ENCODE assay signal across 14 cellular contexts in genomic region chr16:73060216-73060615, GRCh38. TPM values are rescaled to one million over a fixed set of nuclear protein-coding genes. Genes with fewer than 3 reads are reported as not detected.
A peak's percentile ranks its signal among the peaks of the same experiment; 100 is the strongest.
DNase-seq lines count a peak whose midpoint lies in the region; ATAC-seq and TF ChIP-seq lines count a peak whose summit lies in the region.
"Had no signal": no experiment of that assay in that cellular context is flagged by ENCODE, and none has a peak within 500 bp of the region (broad histone marks: within the 10 kb centered on the region; RNA-seq: fewer than 3 reads in every experiment).

No MANE protein-coding gene starts in this region.

- H3K27me3 ChIP-seq in AG04450 (ENCODE audit: control insufficient read depth, insufficient read depth, low read length) = no peaks in the 10 kb centered on the region
- peaks cover 0 to 47% (median 13%) of the 10 kb centered on the region in 4 donors for H3K27me3 ChIP-seq in esophagus squamous epithelium

- H3K4me1 ChIP-seq in esophagus squamous epithelium = peaks cover 18 to 59% (median 23%) of the 10 kb centered on the region in 3 donors

- CTCF ChIA-PET in AG04450 (lab: Charles Lee) = interaction anchor here (0.7 to 4.3 kb wide), 4 partner anchors 136 to 818 kb away, joined by 4 to 38 read pairs (median 8); no protein-coding TSS in a partner anchor

- peaks cover 52% of the 10 kb centered on the region for H3K4me1 Mint-ChIP-seq in progenitor cell of endocrine pancreas (ENCODE audit: low read depth)

- POLR2A ChIA-PET in AG04450 (lab: Yijun Ruan, JAX) = interaction anchor here (0.6 to 0.7 kb wide), 3 partner anchors 10 to 142 kb away, joined by 3 to 8 read pairs (median 3); no protein-coding TSS in a partner anchor

- WGBS in esophagus squamous epithelium, 2 donors = 80 to 85% methylated on average over 7 of the region's 7 CpGs

- H3K27ac ChIP-seq in AG04450 (ENCODE audit: low read depth, low read length) (no peak overlapping the region), esophagus squamous epithelium (peak overlapping the region in 3 of 4 donors; percentile 51 to 96 (median 89))
- H3K27ac ChIP-seq: C4-2B had no signal

- H3K4me3 Mint-ChIP-seq in progenitor cell of endocrine pancreas (ENCODE audit: low read depth) = no peak overlapping the region

- H3K4me3 ChIP-seq in AG04450 (ENCODE audit: low read depth, low read length) (peak overlapping the region; percentile 72), esophagus squamous epithelium (peak overlapping the region in 1 of 4 donors; percentile 88)

- no peak for ATAC-seq in HG02623 (IDR thresholded peaks at IDR 0.05; ENCODE audit: unreplicated experiment)

- H3K9me3 ChIP-seq in AG04450 (ENCODE audit: control insufficient read depth, insufficient read depth, low read length) = no peaks in the 10 kb centered on the region; the same call in 1 of the 2 replicates
- H3K9me3 ChIP-seq in esophagus squamous epithelium = no peaks in the 10 kb centered on the region

- no peaks in the 10 kb centered on the region for H3K36me3 ChIP-seq in esophagus squamous epithelium

- peaks cover 56% of the 10 kb centered on the region for H3K27me3 Mint-ChIP-seq in progenitor cell of endocrine pancreas

- H3K9me3 Mint-ChIP-seq in progenitor cell of endocrine pancreas (ENCODE audit: low read depth) = no peaks in the 10 kb centered on the region
- H3K9me3 Mint-ChIP-seq: activated naive CD4-positive, alpha-beta T cell treated with anti-CD3 and anti-CD28 coated beads, Interleukin-2, amount 50 U/mL, for 24 hours; stimulated activated naive CD8-positive, alpha-beta T cell treated with anti-CD3 and anti-CD28 coated beads, Interleukin-15, Interleukin-2, amounts not matched to agents 100 ng/mL and 50 ng/mL, for 24 hours had no signal

- no peak for TF ChIP-seq POLR2A in esophagus squamous epithelium (IDR thresholded peaks at IDR 0.05)

- peak overlapping the region; percentile 67 for H3K27ac Mint-ChIP-seq in progenitor cell of endocrine pancreas
- H3K27ac Mint-ChIP-seq: activated naive CD4-positive, alpha-beta T cell treated with anti-CD3 and anti-CD28 coated beads, Interleukin-2, amount 50 U/mL, for 24 hours; stimulated activated naive CD8-positive, alpha-beta T cell treated with anti-CD3 and anti-CD28 coated beads, Interleukin-15, Interleukin-2, amounts not matched to agents 100 ng/mL and 50 ng/mL, for 24 hours had no signal

- DNase-seq in AG04450 (ENCODE audit: low read depth, low spot score) (no peak), NCI-H526 treated with DMSO at 0.1 percent for 48 hours (lab: John Stamatoyannopoulos, UW) (peak; percentile 40), esophagus squamous epithelium (lab: John Stamatoyannopoulos, UW) (no peak), progenitor cell of endocrine pancreas (ENCODE audit: low spot score, unreplicated experiment) (no peak), NK-92 (lab: John Stamatoyannopoulos, UW; ENCODE audit: unreplicated experiment) (no peak), hepatic stellate cell (ENCODE audit: low spot score) (no peak), dedifferentiated amniotic fluid mesenchymal stem cell (ENCODE audit: extremely low spot score) (no peak)
- DNase-seq: activated CD4-positive, alpha-beta T cell treated with anti-CD3 and anti-CD28 coated beads, Interleukin-2, amount 50 U/mL, for 4 hours; effector CD4-positive, alpha-beta T cell; NCI-H524 had no signal

- TF ChIP-seq CTCF in AG04450 (IDR thresholded peaks at IDR 0.05; ENCODE audit: low read depth, low read length) (no peak), esophagus squamous epithelium (IDR thresholded peaks at IDR 0.05) (no peak), progenitor cell of endocrine pancreas (IDR thresholded peaks at IDR 0.05; ENCODE audit: unreplicated experiment) (no peak)

- H3K36me3 Mint-ChIP-seq in progenitor cell of endocrine pancreas (ENCODE audit: insufficient read depth) = peaks cover 2% of the 10 kb centered on the region
- H3K36me3 Mint-ChIP-seq: activated naive CD4-positive, alpha-beta T cell treated with anti-CD3 and anti-CD28 coated beads, Interleukin-2, amount 50 U/mL, for 24 hours had no signal

- intact Hi-C loops in esophagus squamous epithelium (cut with DNase I) = no loop called here

RNA-seq across cellular contexts. Expression of gene ZFHX3, which starts 12.3 kb away (rescaled TPM):
- polyA plus RNA-seq in AG04450 (2011; rRNA removed) = 3.3 and 4.2 TPM in 2 replicates
- polyA minus RNA-seq in AG04450 (2011; rRNA and poly(A)+ RNA removed) = 11.1 and 12.1 TPM in 2 replicates
- total RNA-seq in esophagus squamous epithelium = 10 to 100 TPM in 1 of 4 donors, 1 to 10 TPM in 3; 3.5 to 12.8 (median 4.5) TPM
- 48.9 and 54.0 TPM in 2 replicates for total RNA-seq in progenitor cell of endocrine pancreas
